Comparison of ENCODE assay signal across 8 cellular contexts in genomic region chr11:103601230-103601846, GRCh38.
A peak's percentile ranks its signal among the peaks of the same experiment; 100 is the strongest.
DNase-seq lines count a peak whose midpoint lies in the region; ATAC-seq, FAIRE-seq and TF ChIP-seq lines count a peak whose summit lies in the region.

No MANE protein-coding gene starts in this region.

- no peaks in the 10 kb centered on the region for H3K9me3 Mint-ChIP-seq in activated naive CD4-positive, alpha-beta T cell treated with anti-CD3 and anti-CD28 coated beads for 36 hours
- peaks cover 0 to 3% (median 0%) of the 10 kb centered on the region in 6 donors for H3K9me3 Mint-ChIP-seq in immature natural killer cell

- H3K27me3 ChIP-seq in GM23248 (replicated peaks; ENCODE audit: insufficient read depth) (no peaks in the 10 kb centered on the region), IMR-90 (ENCODE audit: control insufficient read depth, insufficient read depth, low read length) (no peaks in the 10 kb centered on the region), K562 (ENCODE audit: control insufficient read depth in 2 of 2, insufficient read depth in 2 of 2, low read length in 2 of 2) (no peaks in the 10 kb centered on the region)

- no peak overlapping the region; a peak in 1 of 4 replicates for H4K8ac ChIP-seq in IMR-90 (ENCODE audit: low read depth in 2 of 2, low read length in 2 of 2)

- H2AFZ ChIP-seq in GM23248 (peak overlapping the region; percentile 2), IMR-90 (replicated peaks; ENCODE audit: low read length, poor library complexity) (no peak overlapping the region), K562 (ENCODE audit: low read depth, low read length) (no peak overlapping the region)

- H3K4me3 Mint-ChIP-seq in activated naive CD4-positive, alpha-beta T cell treated with anti-CD3 and anti-CD28 coated beads for 36 hours, result no peak overlapping the region
- H3K4me3 Mint-ChIP-seq in immature natural killer cell, result no peak overlapping the region

- H4K20me1 ChIP-seq in GM23248 (ENCODE audit: insufficient read depth) (no peaks in the 10 kb centered on the region), IMR-90 (ENCODE audit: insufficient read depth, low read length) (no peaks in the 10 kb centered on the region), K562 (replicated peaks; ENCODE audit: control insufficient read depth, insufficient read depth, low read length) (no peaks in the 10 kb centered on the region)

- H3F3A ChIP-seq in GM23248 (ENCODE audit: insufficient read depth), result no peaks in the 10 kb centered on the region

- no peak overlapping the region for H4K5ac ChIP-seq in IMR-90 (ENCODE audit: low read depth, low read length)

- no peak overlapping the region for H2BK15ac ChIP-seq in IMR-90 (ENCODE audit: low read depth, low read length)

- ATAC-seq in IMR-90 (ENCODE audit: low read depth), result peak; percentile 100
- peak; percentile 60; the same call in 2 of the 3 replicates for ATAC-seq in K562

- no peak overlapping the region for H3K27ac Mint-ChIP-seq in activated naive CD4-positive, alpha-beta T cell treated with anti-CD3 and anti-CD28 coated beads for 36 hours
- no peak overlapping the region for H3K27ac Mint-ChIP-seq in immature natural killer cell

- POLR2A ChIA-PET in IMR-90 (lab: Charles Lee; ENCODE audit: unreplicated experiment), result no interaction called here
- POLR2A ChIA-PET in K562 (lab: Yijun Ruan, JAX), result no interaction called here

- H3K27ac ChIP-seq in GM23248, result no peak overlapping the region
- no peak overlapping the region for H3K27ac ChIP-seq in IMR-90 (ENCODE audit: insufficient read depth, low read length)
- H3K27ac ChIP-seq in K562 (ENCODE audit: extremely low read depth, low read depth, low read length), result no peak overlapping the region

- H2AK5ac ChIP-seq in IMR-90 (ENCODE audit: low read depth, low read length), result peak overlapping the region; percentile 35

- no peak overlapping the region for H3K4ac ChIP-seq in IMR-90 (ENCODE audit: low read depth, low read length)

- H3K4me1 Mint-ChIP-seq in activated naive CD4-positive, alpha-beta T cell treated with anti-CD3 and anti-CD28 coated beads for 36 hours (ENCODE audit: low read depth), result no peaks in the 10 kb centered on the region
- H3K4me1 Mint-ChIP-seq in immature natural killer cell, result no peaks in the 10 kb centered on the region

- no peak overlapping the region for H2BK20ac ChIP-seq in IMR-90 (ENCODE audit: low read depth, low read length)

- H3K18ac ChIP-seq in IMR-90 (ENCODE audit: low read depth, low read length), result no peak overlapping the region

- H3K4me3 ChIP-seq in GM23248 (no peak overlapping the region), IMR-90 (ENCODE audit: insufficient read depth, low read depth, low read length) (no peak overlapping the region), K562 (no peak overlapping the region)

- in situ Hi-C loops in GM23248 (cut with MboI), result no loop called here
- in situ Hi-C loops in IMR-90 (cut with MboI; ENCODE audit: low sequenced_read_pairs), result no loop called here
- in situ Hi-C loops in K562 (cut with MboI), result no loop called here

- FAIRE-seq in K562 (lab: Jason Lieb, UNC), result no peak

- H2AK9ac ChIP-seq in IMR-90 (replicated peaks; ENCODE audit: low read depth, low read length, poor library complexity), result no peak overlapping the region

- BruUV-seq in IMR-90 (replicated peaks; lab: Mats Ljungman, UMichigan), result no TSS peak
- BruUV-seq in K562 (replicated peaks; lab: Mats Ljungman, UMichigan), result no TSS peak

- H3K9me3 ChIP-seq in GM23248 (ENCODE audit: low read depth) (no peaks in the 10 kb centered on the region), IMR-90 (ENCODE audit: control insufficient read depth, insufficient read depth, low read length) (no peaks in the 10 kb centered on the region), K562 (replicated peaks; ENCODE audit: control insufficient read depth, insufficient read depth, low read depth, low read length) (no peaks in the 10 kb centered on the region)

- no peak overlapping the region for H2BK5ac ChIP-seq in IMR-90 (ENCODE audit: low read depth, low read length, poor library complexity, severe bottlenecking)

- H3K9ac ChIP-seq in GM23248 (no peak overlapping the region), IMR-90 (ENCODE audit: low read depth, low read length) (no peak overlapping the region), K562 (ENCODE audit: insufficient read depth in 1 of 2, low read depth in 2 of 2, low read length in 2 of 2) (no peak overlapping the region)

- H3K79me1 ChIP-seq in IMR-90 (ENCODE audit: low read depth in 1 of 2, low read length in 2 of 2), result no peaks in the 10 kb centered on the region

- H3K36me3 ChIP-seq in GM23248 (ENCODE audit: low read depth), result no peaks in the 10 kb centered on the region
- H3K36me3 ChIP-seq in IMR-90 (ENCODE audit: control insufficient read depth, insufficient read depth, low read length), result no peaks in the 10 kb centered on the region
- H3K36me3 ChIP-seq in K562 (ENCODE audit: control insufficient read depth, insufficient read depth, low read length), result no peaks in the 10 kb centered on the region

- H3K36me3 Mint-ChIP-seq in activated naive CD4-positive, alpha-beta T cell treated with anti-CD3 and anti-CD28 coated beads for 36 hours (ENCODE audit: low read depth), result no peaks in the 10 kb centered on the region
- no peaks in the 10 kb centered on the region for H3K36me3 Mint-ChIP-seq in immature natural killer cell

- TF ChIP-seq POLR2A in IMR-90 (IDR thresholded peaks at IDR 0.05; ENCODE audit: low read depth, low read length), result 0 out of 2 replicates have a peak, but pooled peaks have one; percentile 35
- TF ChIP-seq POLR2A in K562 (conservative IDR thresholded peaks at IDR 0.05), result no peak

- H3K9me2 ChIP-seq in GM23248 (ENCODE audit: insufficient read depth), result no peaks in the 10 kb centered on the region

- no peaks in the 10 kb centered on the region for H3K79me2 ChIP-seq in GM23248 (ENCODE audit: insufficient read depth)
- H3K79me2 ChIP-seq in K562 (ENCODE audit: control insufficient read depth, insufficient read depth, low read length), result no peaks in the 10 kb centered on the region

- no peak for TF ChIP-seq EP300 in K562 (IDR thresholded peaks at IDR 0.05; ENCODE audit: low read length)

- TF ChIP-seq RAD21 in IMR-90 (IDR thresholded peaks at IDR 0.05; ENCODE audit: low read length) (peak; percentile 95), K562 (CRISPR knock-in tag; conservative IDR thresholded peaks at IDR 0.05 in 1 of 2, IDR thresholded peaks at IDR 0.05 in 1 of 2) (peak; percentile 49 to 60)

- peaks cover 9% of the 10 kb centered on the region for H3K27me3 Mint-ChIP-seq in activated naive CD4-positive, alpha-beta T cell treated with anti-CD3 and anti-CD28 coated beads for 36 hours (ENCODE audit: low read depth)
- peaks cover 0 to 5% (median 4%) of the 10 kb centered on the region in 3 donors for H3K27me3 Mint-ChIP-seq in immature natural killer cell (ENCODE audit: low read depth in 3 of 3)

- WGBS in GM23248 (ENCODE audit: low coverage in 1 of 2, low lambda C conversion rate in 2 of 2, missing lambda C conversion rate in 2 of 2), 2 experiments, result 49 to 57% methylated on average over 3 of the region's 3 CpGs
- no CpG with 5 or more reads among the region's 3 CpGs for WGBS in IMR-90 (ENCODE audit: extremely low coverage in 2 of 2, insufficient read length in 1 of 2), 2 experiments
- WGBS in K562 (ENCODE audit: insufficient coverage, low coverage, missing lambda C conversion rate), result 2% methylated on average over 3 of the region's 3 CpGs

- H3K4me2 ChIP-seq in GM23248 (ENCODE audit: unreplicated experiment) (no peak overlapping the region), IMR-90 (ENCODE audit: low read depth, low read length) (no peak overlapping the region), K562 (ENCODE audit: insufficient read depth, low read length) (no peak overlapping the region)

- no peak overlapping the region for H4K91ac ChIP-seq in IMR-90 (ENCODE audit: insufficient read depth, low read depth, low read length)

- intact Hi-C loops in activated naive CD4-positive, alpha-beta T cell treated with anti-CD3 and anti-CD28 coated beads for 36 hours (cut with micrococcal nuclease), result loop anchor here (1.0 to 5.0 kb wide), 7 partner anchors 275 to 869 kb away; partner anchors contain the start of gene DYNC2H1
- intact Hi-C loops in IMR-90 (cut with micrococcal nuclease), result loop anchor here (1.0 to 10.0 kb wide), 6 partner anchors 262 to 494 kb away; partner anchors contain the start of gene DYNC2H1
- intact Hi-C loops in K562 (cut with micrococcal nuclease), result loop anchor here (1.0 to 10.0 kb wide), 3 partner anchors 275 to 869 kb away; no protein-coding TSS in a partner anchor

- dilution Hi-C loops in IMR-90 (cut with HindIII; ENCODE audit: low sequenced_read_pairs, unreplicated experiment), result no loop called here

- H3K4me1 ChIP-seq in GM23248 (ENCODE audit: insufficient read depth) (no peaks in the 10 kb centered on the region), IMR-90 (ENCODE audit: control insufficient read depth, insufficient read depth, low read length) (no peaks in the 10 kb centered on the region), K562 (replicated peaks in 1 of 2; ENCODE audit: control insufficient read depth in 2 of 2, insufficient read depth in 2 of 2, low read length in 2 of 2) (no peaks in the 10 kb centered on the region)

- no peaks in the 10 kb centered on the region for H3K9me1 ChIP-seq in IMR-90 (ENCODE audit: insufficient read depth, low read length)
- H3K9me1 ChIP-seq in K562 (ENCODE audit: control insufficient read depth, insufficient read depth, low read length), result no peaks in the 10 kb centered on the region

- CTCF ChIA-PET in activated naive CD4-positive, alpha-beta T cell treated with anti-CD3 and anti-CD28 coated beads for 36 hours (lab: Charles Lee), result interaction anchor here (0.6 to 1.3 kb wide), 7 partner anchors 53 to 565 kb away, joined by 3 to 4 read pairs (median 3); no protein-coding TSS in a partner anchor
- CTCF ChIA-PET in IMR-90 (lab: Yijun Ruan, JAX) (interaction anchor here (0.6 to 1.3 kb wide), 5 partner anchors 23 to 279 kb away, joined by 3 to 8 read pairs (median 4); no protein-coding TSS in a partner anchor), K562 (lab: Yijun Ruan, JAX; ENCODE audit: low intra/inter-chr PET ratio) (interaction anchor here (0.6 kb wide), 1 partner anchor 273 kb away, joined by 3 read pairs; no protein-coding TSS in a partner anchor)

- no peak overlapping the region for H3K56ac ChIP-seq in IMR-90 (ENCODE audit: extremely low read depth, insufficient read depth, low read length)

- TF ChIP-seq CTCF in IMR-90 (conservative IDR thresholded peaks at IDR 0.05; ENCODE audit: low read depth, low read length) (peak; percentile 92), K562 (IDR thresholded peaks at IDR 0.05 in 2 of 3, conservative IDR thresholded peaks at IDR 0.05 in 1 of 3; ENCODE audit: insufficient read depth in 2 of 3, low read depth in 1 of 3, low read length in 3 of 3) (peak; percentile 48 to 57 (median 55); a peak in 5 of 6 replicates)

- no peak overlapping the region for H3K14ac ChIP-seq in IMR-90 (replicated peaks; ENCODE audit: low read depth, low read length)

- H2BK120ac ChIP-seq in IMR-90 (ENCODE audit: low read depth, low read length), result 0 out of 2 replicates have a peak overlapping the region, but pooled peaks have one; percentile 19

- H3K23ac ChIP-seq in IMR-90 (ENCODE audit: low read depth, low read length), result no peak overlapping the region

- peak; percentile 49 for DNase-seq in activated naive CD4-positive, alpha-beta T cell treated with anti-CD3 and anti-CD28 coated beads for 36 hours
- DNase-seq in activated naive CD4-positive, alpha-beta T cell (lab: John Stamatoyannopoulos, UW), result no peak
- DNase-seq in GM23248, result peak; percentile 82
- DNase-seq in IMR-90, result peak; percentile 74
- peak; percentile 51 for DNase-seq in NOMO-1 treated with dmso at 0.1 percent for 144 hours (lab: John Stamatoyannopoulos, UW; ENCODE audit: unreplicated experiment)
- peak; percentile 25 to 55 (median 41) for DNase-seq in K562 (ENCODE audit: extremely low read depth in 1 of 4, low spot score in 3 of 4)
- DNase-seq in immature natural killer cell, result peak in 2 of 3 donors; percentile 5 to 20
- peak; percentile 47 for DNase-seq in stimulated activated CD8-positive, alpha-beta memory T cell treated with anti-CD3 and anti-CD28 coated beads, Interleukin-4, amount 100 ng/mL, for 48 hours

Comparison
In these comparisons a context has a peak if more than half of its experiments do, and no peak if none do; other contexts are left out.
1. DNase-seq: peak in activated naive CD4-positive, alpha-beta T cell treated with anti-CD3 and anti-CD28 coated beads for 36 hours (single experiment), GM23248 (single experiment), IMR-90 (single experiment), NOMO-1 treated with dmso at 0.1 percent for 144 hours (single experiment), K562 (4 of 4), immature natural killer cell (2 of 3) and stimulated activated CD8-positive, alpha-beta memory T cell treated with anti-CD3 and anti-CD28 coated beads, Interleukin-4, amount 100 ng/mL, for 48 hours (single experiment); none in activated naive CD4-positive, alpha-beta T cell (0 of 4).